Comparison of ENCODE assay signal across 8 cellular contexts in the genomic region with DNA sequence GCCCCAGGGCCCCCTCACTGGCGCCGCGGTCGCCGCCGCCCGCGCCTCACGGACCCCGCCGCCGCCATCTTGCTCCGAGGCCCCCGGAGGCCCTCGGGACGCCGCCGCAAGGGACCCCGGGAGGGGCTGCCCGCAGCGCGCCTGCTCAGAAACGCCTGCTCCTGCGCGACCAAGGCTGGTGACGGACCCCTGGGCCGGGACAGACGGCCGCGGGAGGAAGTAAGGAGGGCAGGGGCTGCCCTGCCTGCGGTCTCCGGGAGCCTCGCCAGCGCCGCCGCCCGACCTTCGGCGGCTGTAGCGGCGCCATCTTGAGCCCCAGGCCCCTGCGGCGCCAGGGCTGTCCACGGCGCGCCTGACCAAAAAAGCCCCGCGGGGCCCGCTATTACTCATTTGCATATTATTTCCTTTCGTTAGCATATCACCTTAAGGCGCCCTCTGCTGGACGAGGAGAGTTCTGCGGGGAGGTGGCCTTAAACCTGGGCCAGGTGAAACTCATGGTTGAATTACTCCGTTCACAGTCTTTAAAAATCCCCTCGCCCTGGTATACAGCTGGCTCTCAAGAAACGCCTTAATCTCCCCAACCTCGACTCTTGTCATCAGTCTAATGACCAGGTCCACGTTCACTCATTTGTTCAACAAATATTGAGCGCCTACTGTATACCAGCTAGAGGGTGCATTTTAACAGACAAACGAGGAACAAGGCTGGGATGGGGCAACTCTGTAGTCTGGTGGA. TPM values are rescaled to one million over a fixed set of nuclear protein-coding genes. Genes with fewer than 3 reads are reported as not detected.
DNase-seq lines count a peak whose midpoint lies in the region; ATAC-seq and TF ChIP-seq lines count a peak whose summit lies in the region.

A gene with protein sequence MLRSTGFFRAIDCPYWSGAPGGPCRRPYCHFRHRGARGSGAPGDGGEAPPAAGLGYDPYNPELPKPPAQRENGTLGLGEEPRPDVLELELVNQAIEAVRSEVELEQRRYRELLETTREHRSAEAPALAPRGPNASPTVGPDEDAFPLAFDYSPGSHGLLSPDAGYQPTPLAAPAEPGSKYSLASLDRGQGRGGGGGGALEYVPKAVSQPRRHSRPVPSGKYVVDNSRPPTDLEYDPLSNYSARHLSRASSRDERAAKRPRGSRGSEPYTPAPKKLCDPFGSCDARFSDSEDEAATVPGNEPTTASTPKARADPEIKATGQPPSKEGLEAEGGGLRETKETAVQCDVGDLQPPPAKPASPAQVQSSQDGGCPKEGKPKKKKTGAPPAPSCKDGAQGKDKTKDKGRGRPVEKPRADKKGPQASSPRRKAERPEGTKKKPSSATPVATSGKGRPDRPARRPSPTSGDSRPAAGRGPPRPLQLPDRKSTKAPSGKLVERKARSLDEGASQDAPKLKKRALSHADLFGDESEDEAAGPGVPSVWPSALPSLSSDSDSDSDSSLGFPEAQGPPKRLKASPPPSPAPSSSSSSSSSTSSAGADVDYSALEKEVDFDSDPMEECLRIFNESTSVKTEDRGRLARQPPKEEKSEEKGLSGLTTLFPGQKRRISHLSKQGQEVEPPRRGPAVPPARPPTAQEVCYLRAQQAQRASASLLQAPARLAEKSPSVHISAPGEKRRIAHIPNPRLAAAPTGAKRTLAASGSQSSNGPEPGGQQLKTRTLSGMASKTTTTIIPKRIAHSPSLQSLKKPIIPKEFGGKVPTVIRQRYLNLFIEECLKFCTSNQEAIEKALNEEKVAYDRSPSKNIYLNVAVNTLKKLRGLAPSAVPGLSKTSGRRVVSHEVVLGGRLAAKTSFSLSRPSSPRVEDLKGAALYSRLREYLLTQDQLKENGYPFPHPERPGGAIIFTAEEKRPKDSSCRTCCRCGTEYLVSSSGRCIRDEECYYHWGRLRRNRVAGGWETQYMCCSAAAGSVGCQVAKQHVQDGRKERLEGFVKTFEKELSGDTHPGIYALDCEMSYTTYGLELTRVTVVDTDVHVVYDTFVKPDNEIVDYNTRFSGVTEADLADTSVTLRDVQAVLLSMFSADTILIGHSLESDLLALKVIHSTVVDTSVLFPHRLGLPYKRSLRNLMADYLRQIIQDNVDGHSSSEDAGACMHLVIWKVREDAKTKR (minus strand): TSS at position 85 of the 733 bp plus-strand sequence. CDS start 125 bp downstream, outside the sequence.

- TF ChIP-seq CTCF in glutamatergic neuron (IDR thresholded peaks at IDR 0.05; ENCODE audit: partially characterized antibody, unreplicated experiment) (peak; percentile 98), osteocyte (IDR thresholded peaks at IDR 0.05) (peak; percentile 95)

- no peaks in the 10 kb centered on the region for H3K9me3 Mint-ChIP-seq in activated naive CD4-positive, alpha-beta T cell treated with anti-CD3 and anti-CD28 coated beads, Interleukin-2, amount 50 U/mL, for 24 hours
- H3K9me3 Mint-ChIP-seq in glutamatergic neuron (ENCODE audit: unreplicated experiment) (peaks cover 10% of the 10 kb centered on the region), osteocyte (ENCODE audit: unreplicated experiment) (no peaks in the 10 kb centered on the region)

- H3K4me3 Mint-ChIP-seq in activated naive CD4-positive, alpha-beta T cell treated with anti-CD3 and anti-CD28 coated beads, Interleukin-2, amount 50 U/mL, for 24 hours, result peak within 1 kb of the TSS; percentile 91
- H3K4me3 Mint-ChIP-seq in glutamatergic neuron (ENCODE audit: unreplicated experiment) (peak within 1 kb of the TSS; percentile 98), osteocyte (ENCODE audit: unreplicated experiment) (peak within 1 kb of the TSS; percentile 85)

- peak within 1 kb of the TSS; percentile 98 for H3K27ac ChIP-seq in thymus (ENCODE audit: low read depth)

- peaks cover 68% of the 10 kb centered on the region for H3K4me1 Mint-ChIP-seq in activated naive CD4-positive, alpha-beta T cell treated with anti-CD3 and anti-CD28 coated beads, Interleukin-2, amount 50 U/mL, for 24 hours
- H3K4me1 Mint-ChIP-seq in glutamatergic neuron (ENCODE audit: low read depth, unreplicated experiment) (peaks cover 19% of the 10 kb centered on the region), osteocyte (ENCODE audit: unreplicated experiment) (peaks cover 34% of the 10 kb centered on the region)

- ATAC-seq in HG02588 (IDR thresholded peaks at IDR 0.05; ENCODE audit: unreplicated experiment), result peak; percentile 50
- peak; percentile 83 for ATAC-seq in SK-N-SH treated with all-trans-retinoic acid at 6 μM for 48 hours

- DNase-seq in NCI-H1092 (lab: John Stamatoyannopoulos, UW) (peak; percentile 93), glutamatergic neuron (peak; percentile 95), osteocyte (ENCODE audit: extremely low spot score, unreplicated experiment) (peak; percentile 98)

- H3K36me3 Mint-ChIP-seq in activated naive CD4-positive, alpha-beta T cell treated with anti-CD3 and anti-CD28 coated beads, Interleukin-2, amount 50 U/mL, for 24 hours, result no peaks in the 10 kb centered on the region
- H3K36me3 Mint-ChIP-seq in glutamatergic neuron (ENCODE audit: unreplicated experiment) (no peaks in the 10 kb centered on the region), osteocyte (ENCODE audit: unreplicated experiment) (peaks cover 3% of the 10 kb centered on the region)

- H3K27ac Mint-ChIP-seq in activated naive CD4-positive, alpha-beta T cell treated with anti-CD3 and anti-CD28 coated beads, Interleukin-2, amount 50 U/mL, for 24 hours, result peak within 1 kb of the TSS; percentile 96
- H3K27ac Mint-ChIP-seq in glutamatergic neuron (ENCODE audit: unreplicated experiment), result peak within 1 kb of the TSS; percentile 95
- peak within 1 kb of the TSS; percentile 92 for H3K27ac Mint-ChIP-seq in osteocyte (ENCODE audit: unreplicated experiment)

- H3K4me1 ChIP-seq in thymus (ENCODE audit: control insufficient read depth, insufficient read depth, low read length), result peaks cover 39% of the 10 kb centered on the region

- peak; percentile 68 for TF ChIP-seq POLR2A in GM10847 (IDR thresholded peaks at IDR 0.05; ENCODE audit: extremely low read depth, insufficient read length)

- H3K27me3 ChIP-seq in thymus (ENCODE audit: control insufficient read depth, insufficient read depth), result no peaks in the 10 kb centered on the region

- H3K9me3 ChIP-seq in thymus (ENCODE audit: control insufficient read depth), result no peaks in the 10 kb centered on the region

- peak within 1 kb of the TSS; percentile 97 for H3K4me3 ChIP-seq in thymus (ENCODE audit: low read length)

- peaks cover 15% of the 10 kb centered on the region for H3K36me3 ChIP-seq in thymus (ENCODE audit: control insufficient read depth, insufficient read depth)

- no peaks in the 10 kb centered on the region for H3K27me3 Mint-ChIP-seq in activated naive CD4-positive, alpha-beta T cell treated with anti-CD3 and anti-CD28 coated beads, Interleukin-2, amount 50 U/mL, for 24 hours
- H3K27me3 Mint-ChIP-seq in glutamatergic neuron (ENCODE audit: unreplicated experiment) (peaks cover 8% of the 10 kb centered on the region), osteocyte (ENCODE audit: unreplicated experiment) (no peaks in the 10 kb centered on the region)

- 3% methylated on average over 60 of the region's 60 CpGs for WGBS in thymus

TF ChIP-seq in SK-N-SH treated with all-trans-retinoic acid at 6 μM for 48 hours, 23 proteins besides CTCF, POLR2A, EP300 and RAD21:
- TF ChIP-seq ZFP3 (CRISPR knock-in tag; IDR thresholded peaks at IDR 0.05) (peak; percentile 53; the same call in 1 of the 2 replicates), ZNF8 (CRISPR knock-in tag; IDR thresholded peaks at IDR 0.05) (no peak)

RNA-seq across cellular contexts. Expression of the gene that starts here (rescaled TPM):
- total RNA-seq in glutamatergic neuron (ENCODE audit: unreplicated experiment) (65.7 TPM), osteocyte (29.8 and 39.3 TPM in 2 replicates)
- polyA plus RNA-seq in thymus, result 28.7 TPM

Comparison
In these comparisons a context has a peak if more than half of its experiments do, and no peak if none do; other contexts are left out.
1. Peak in every context shown above with its lines: DNase-seq, ATAC-seq, H3K4me3 ChIP-seq and H3K27ac ChIP-seq.